In genomic region chr7:51973942-51974341, GRCh38 we compare ENCODE assay signal across 13 cellular contexts.
"Had no signal": no experiment of that assay in that cellular context is flagged by ENCODE, and none has a peak within 500 bp of the region (broad histone marks: within the 10 kb centered on the region; RNA-seq: fewer than 3 reads in every experiment).

No MANE protein-coding gene starts in this region.

- H3K4me1 ChIP-seq: heart left ventricle had no signal

- H3K4me1 Mint-ChIP-seq: naive thymus-derived CD8-positive, alpha-beta T cell had no signal

- H3K4me3 ChIP-seq: heart left ventricle, mucosa of descending colon, ovary had no signal

- H3K9me3 ChIP-seq: heart left ventricle, mucosa of descending colon, ovary had no signal

- H3K4me3 Mint-ChIP-seq: dendritic cell treated with granulocyte-macrophage colony-stimulating factor and Interleukin-4, amounts not matched to agents 40 ng/mL and 50 ng/mL, for 4 days; naive thymus-derived CD8-positive, alpha-beta T cell had no signal

- H3K36me3 ChIP-seq: heart left ventricle, ovary had no signal

- ATAC-seq: heart left ventricle; mucosa of descending colon; naive thymus-derived CD8-positive, alpha-beta T cell; right cardiac atrium had no signal

- H3K36me3 Mint-ChIP-seq: naive thymus-derived CD8-positive, alpha-beta T cell had no signal

- H3K27ac Mint-ChIP-seq: dendritic cell treated with granulocyte-macrophage colony-stimulating factor and Interleukin-4, amounts not matched to agents 40 ng/mL and 50 ng/mL, for 4 days; naive thymus-derived CD8-positive, alpha-beta T cell had no signal

- H3K27me3 ChIP-seq: heart left ventricle, ovary had no signal

- DNase-seq: heart left ventricle; hippocampal formation; kidney glomerular epithelial cell; mucosa of descending colon; naive thymus-derived CD8-positive, alpha-beta T cell; nucleus accumbens; ovary; right cardiac atrium; small intestine; stimulated activated CD4-positive, alpha-beta T cell treated with anti-CD3 and anti-CD28 coated beads, Interleukin-2, amount 100 ng/mL, for 48 hours; stimulated activated naive CD4-positive, alpha-beta T cell treated with Interleukin-2 at 50 U/mL for 16 hours; trophoblast cell had no signal

- H3K27me3 Mint-ChIP-seq: dendritic cell treated with granulocyte-macrophage colony-stimulating factor and Interleukin-4, amounts not matched to agents 40 ng/mL and 50 ng/mL, for 4 days; naive thymus-derived CD8-positive, alpha-beta T cell had no signal

- H3K27ac ChIP-seq: heart left ventricle, ovary had no signal
